Comparison of ENCODE assay signal across 1 cellular context in genomic region chr3:157151627-157152026, GRCh38.
TF ChIP-seq lines count a peak whose summit lies in the region.

No MANE protein-coding gene starts in this region.

TF ChIP-seq in A549, 52 proteins besides CTCF, POLR2A, EP300 and RAD21 (continued from another document):
- TF ChIP-seq PBX3 (IDR thresholded peaks at IDR 0.05) (no peak), NFE2L2 (conservative IDR thresholded peaks at IDR 0.05; ENCODE audit: low read length) (no peak), KDM1A (IDR thresholded peaks at IDR 0.05; ENCODE audit: low read depth) (no peak), HOXB5 (CRISPR knock-in tag; IDR thresholded peaks at IDR 0.05) (no peak), E2F6 (IDR thresholded peaks at IDR 0.05; ENCODE audit: borderline replicate concordance, low read depth) (no peak)
